In genomic region chr13:73089216-73089615, GRCh38 we compare ENCODE assay signal across 24 cellular contexts. TPM values are rescaled to one million over a fixed set of nuclear protein-coding genes. Genes with fewer than 3 reads are reported as not detected.
DNase-seq lines count a peak whose midpoint lies in the region; ATAC-seq, FAIRE-seq and TF ChIP-seq lines count a peak whose summit lies in the region.
"Had no signal": no experiment of that assay in that cellular context is flagged by ENCODE, and none has a peak within 500 bp of the region (broad histone marks: within the 10 kb centered on the region; RNA-seq: fewer than 3 reads in every experiment).

No MANE protein-coding gene starts in this region.

- H4K20me1 ChIP-seq in IMR-90 (ENCODE audit: insufficient read depth, low read length) (no peaks in the 10 kb centered on the region), astrocyte (ENCODE audit: insufficient read depth, low read length) (no peaks in the 10 kb centered on the region), neural progenitor cell (ENCODE audit: low read depth) (no peaks in the 10 kb centered on the region)

- H4K8ac ChIP-seq in IMR-90 (ENCODE audit: low read depth in 2 of 2, low read length in 2 of 2) = no peak overlapping the region
- no peak overlapping the region for H4K8ac ChIP-seq in trophoblast cell (ENCODE audit: low read depth, low read length)

- FAIRE-seq in astrocyte (lab: Jason Lieb, UNC) = no peak
- FAIRE-seq: G401.6, GM12892, RCC 7860 had no signal

- no peak for TF ChIP-seq CTCF in IMR-90 (conservative IDR thresholded peaks at IDR 0.05; ENCODE audit: low read depth, low read length)
- no peak for TF ChIP-seq CTCF in astrocyte (IDR thresholded peaks at IDR 0.05; ENCODE audit: insufficient read depth, low read depth, low read length)
- no peak for TF ChIP-seq CTCF in neural progenitor cell (IDR thresholded peaks at IDR 0.05)

- H3K36me3 Mint-ChIP-seq in astrocyte (ENCODE audit: low read depth, unreplicated experiment) (no peaks in the 10 kb centered on the region), neural progenitor cell (no peaks in the 10 kb centered on the region)
- H3K36me3 Mint-ChIP-seq: CD8-positive, alpha-beta T cell had no signal

- H3K9me3 Mint-ChIP-seq in astrocyte (ENCODE audit: unreplicated experiment) (no peaks in the 10 kb centered on the region), neural progenitor cell (peaks cover 5% of the 10 kb centered on the region)

- DNase-seq in DMS53 (lab: John Stamatoyannopoulos, UW) (peak; percentile 0), DMS53 treated with DMSO at 0.1 percent for 48 hours (lab: John Stamatoyannopoulos, UW; ENCODE audit: unreplicated experiment) (no peak), IMR-90 (no peak), astrocyte (ENCODE audit: low read depth) (no peak), trophoblast cell (no peak), H7 (no peak), A172 (ENCODE audit: low spot score) (no peak), neural progenitor cell (ENCODE audit: low spot score) (no peak)
- DNase-seq: AML-193; C1 segment of cervical spinal cord; CD8-positive, alpha-beta T cell; KG1; NCI-H1092; NCI-H1436; NCI-H2029 treated with DMSO at 0.1 percent for 48 hours; NCI-H446; NCI-H526 treated with DMSO at 0.1 percent for 48 hours; T-helper 1 cell had no signal

- no peak for ATAC-seq in IMR-90 (ENCODE audit: low read depth)
- ATAC-seq: CD8-positive, alpha-beta T cell; GM23338; Right ventricle myocardium inferior had no signal

- WGBS in IMR-90 (ENCODE audit: extremely low coverage in 2 of 2, insufficient read length in 1 of 2), 2 experiments = no CpG with 5 or more reads among the region's 4 CpGs
- no CpG with 5 or more reads among the region's 4 CpGs for WGBS in trophoblast cell (ENCODE audit: extremely low coverage, insufficient coverage, insufficient read length)

- H3K4me3 Mint-ChIP-seq in astrocyte (ENCODE audit: unreplicated experiment) (no peak overlapping the region), neural progenitor cell (no peak overlapping the region)
- H3K4me3 Mint-ChIP-seq: CD8-positive, alpha-beta T cell; GM23338 had no signal

- no TSS peak for BruUV-seq in IMR-90 (replicated peaks; lab: Mats Ljungman, UMichigan)

- H2AFZ ChIP-seq in IMR-90 (replicated peaks; ENCODE audit: low read length, poor library complexity) (no peak overlapping the region), astrocyte (ENCODE audit: low read depth, low read length) (no peak overlapping the region), trophoblast cell (ENCODE audit: insufficient read depth, low read length, poor library complexity) (no peak overlapping the region), neural progenitor cell (replicated peaks) (no peak overlapping the region)
- H2AFZ ChIP-seq: GM23338 had no signal

- TF ChIP-seq POLR2A in IMR-90 (IDR thresholded peaks at IDR 0.05; ENCODE audit: low read depth, low read length) = no peak

- no peak for TF ChIP-seq RAD21 in IMR-90 (IDR thresholded peaks at IDR 0.05; ENCODE audit: low read length)

- no peaks in the 10 kb centered on the region for H3K79me2 ChIP-seq in astrocyte (ENCODE audit: insufficient read depth, low read length)
- H3K79me2 ChIP-seq in trophoblast cell (ENCODE audit: control insufficient read depth, insufficient read depth, low read length, poor library complexity) = no peaks in the 10 kb centered on the region
- no peaks in the 10 kb centered on the region for H3K79me2 ChIP-seq in neural progenitor cell (ENCODE audit: low read depth)

- H3K4me1 ChIP-seq in IMR-90 (ENCODE audit: control insufficient read depth, insufficient read depth, low read length) = peaks cover 2% of the 10 kb centered on the region; the same call in 1 of the 2 replicates
- peaks cover 9% of the 10 kb centered on the region for H3K4me1 ChIP-seq in astrocyte (ENCODE audit: insufficient read depth, low read length)
- peaks cover 3 to 7% of the 10 kb centered on the region in 2 experiments for H3K4me1 ChIP-seq in trophoblast cell (ENCODE audit: control insufficient read depth in 1 of 2, insufficient read depth in 2 of 2, low read length in 2 of 2)
- no peaks in the 10 kb centered on the region for H3K4me1 ChIP-seq in neural progenitor cell

- H3K4me1 Mint-ChIP-seq in astrocyte (ENCODE audit: low read depth, unreplicated experiment) = peaks cover 4% of the 10 kb centered on the region
- H3K4me1 Mint-ChIP-seq in neural progenitor cell = no peaks in the 10 kb centered on the region

- H3K9me1 ChIP-seq in IMR-90 (ENCODE audit: insufficient read depth, low read length) = 0 out of 2 replicates have a peak, but pooled peaks cover 3% of the 10 kb centered on the region

- CTCF ChIA-PET in IMR-90 (lab: Yijun Ruan, JAX) = no interaction called here

- H2BK5ac ChIP-seq in IMR-90 (ENCODE audit: low read depth, low read length, poor library complexity, severe bottlenecking) (no peak overlapping the region), trophoblast cell (ENCODE audit: low read depth, low read length, poor library complexity) (no peak overlapping the region)

- intact Hi-C loops in IMR-90 (cut with micrococcal nuclease) = no loop called here

- no peak overlapping the region for H2AK9ac ChIP-seq in IMR-90 (replicated peaks; ENCODE audit: low read depth, low read length, poor library complexity)

- H3K4me3 ChIP-seq in IMR-90 (ENCODE audit: insufficient read depth, low read depth, low read length) (no peak overlapping the region), astrocyte (ENCODE audit: insufficient read depth, low read depth, low read length) (no peak overlapping the region), trophoblast cell (ENCODE audit: low read depth, low read length) (no peak overlapping the region), H7 (ENCODE audit: insufficient read depth, low read depth, low read length) (no peak overlapping the region), neural progenitor cell (no peak overlapping the region)
- H3K4me3 ChIP-seq: GM23338, SJSA1 had no signal

- no peak overlapping the region for H3K56ac ChIP-seq in IMR-90 (ENCODE audit: extremely low read depth, insufficient read depth, low read length)

- H2BK120ac ChIP-seq in IMR-90 (ENCODE audit: low read depth, low read length) (peak overlapping the region; percentile 6; the same call in 1 of the 2 replicates), trophoblast cell (ENCODE audit: insufficient read depth, low read length, poor library complexity) (peak overlapping the region; percentile 62)

- H3K4ac ChIP-seq in IMR-90 (ENCODE audit: low read depth, low read length) (no peak overlapping the region), trophoblast cell (ENCODE audit: low read depth, low read length) (no peak overlapping the region)

- in situ Hi-C loops in IMR-90 (cut with MboI; ENCODE audit: low sequenced_read_pairs) = no loop called here

- 0 out of 2 replicates have a peak overlapping the region, but pooled peaks have one; percentile 31 for H2AK5ac ChIP-seq in IMR-90 (ENCODE audit: low read depth, low read length)
- H2AK5ac ChIP-seq in trophoblast cell (ENCODE audit: low read length) = no peak overlapping the region

- H3K79me1 ChIP-seq in IMR-90 (ENCODE audit: low read depth in 1 of 2, low read length in 2 of 2) = no peaks in the 10 kb centered on the region
- peaks cover 15% of the 10 kb centered on the region for H3K79me1 ChIP-seq in trophoblast cell (ENCODE audit: low read length)

- peak overlapping the region; percentile 29; the same call in 1 of the 2 replicates for H2BK20ac ChIP-seq in IMR-90 (ENCODE audit: low read depth, low read length)

- H3K27me3 ChIP-seq in IMR-90 (ENCODE audit: control insufficient read depth, insufficient read depth, low read length) (no peaks in the 10 kb centered on the region), astrocyte (ENCODE audit: insufficient read depth, low read length) (no peaks in the 10 kb centered on the region), trophoblast cell (ENCODE audit: insufficient read depth, low read length) (no peaks in the 10 kb centered on the region), H7 (ENCODE audit: control insufficient read depth, insufficient read depth, low read length) (no peaks in the 10 kb centered on the region), neural progenitor cell (no peaks in the 10 kb centered on the region)
- H3K27me3 ChIP-seq: SJSA1 had no signal

- H3K18ac ChIP-seq in IMR-90 (ENCODE audit: low read depth, low read length) (no peak overlapping the region), trophoblast cell (ENCODE audit: low read length) (no peak overlapping the region)

- H3K27me3 Mint-ChIP-seq in astrocyte (ENCODE audit: low read depth, unreplicated experiment) = no peaks in the 10 kb centered on the region
- H3K27me3 Mint-ChIP-seq in neural progenitor cell (ENCODE audit: insufficient read depth, low read depth) = peaks cover 2% of the 10 kb centered on the region

- H3K9ac ChIP-seq in IMR-90 (ENCODE audit: low read depth, low read length) = no peak overlapping the region
- no peak overlapping the region for H3K9ac ChIP-seq in astrocyte (ENCODE audit: low read length)
- no peak overlapping the region for H3K9ac ChIP-seq in trophoblast cell (ENCODE audit: low read length)
- H3K9ac ChIP-seq in neural progenitor cell = no peak overlapping the region

- dilution Hi-C loops in IMR-90 (cut with HindIII; ENCODE audit: low sequenced_read_pairs, unreplicated experiment) = no loop called here

- H4K5ac ChIP-seq in IMR-90 (ENCODE audit: low read depth, low read length) = no peak overlapping the region

- H4K12ac ChIP-seq in trophoblast cell (ENCODE audit: low read depth, low read length) = no peak overlapping the region

- H3K9me3 ChIP-seq in IMR-90 (ENCODE audit: control insufficient read depth, insufficient read depth, low read length) = peaks cover 10% of the 10 kb centered on the region
- H3K9me3 ChIP-seq in astrocyte (ENCODE audit: insufficient read depth, low read depth, low read length) = peaks cover 8% of the 10 kb centered on the region
- peaks cover 3% of the 10 kb centered on the region for H3K9me3 ChIP-seq in trophoblast cell (ENCODE audit: insufficient read depth, low read depth, low read length)
- no peaks in the 10 kb centered on the region for H3K9me3 ChIP-seq in neural progenitor cell (ENCODE audit: low read depth)
- H3K9me3 ChIP-seq: SJSA1 had no signal

- H3K27ac Mint-ChIP-seq in astrocyte (ENCODE audit: unreplicated experiment) (peak overlapping the region; percentile 47), neural progenitor cell (no peak overlapping the region)
- H3K27ac Mint-ChIP-seq: CD8-positive, alpha-beta T cell; GM23338 had no signal

- H3K23ac ChIP-seq in IMR-90 (ENCODE audit: low read depth, low read length) = no peak overlapping the region
- no peak overlapping the region for H3K23ac ChIP-seq in trophoblast cell (ENCODE audit: low read length)

- H3F3A ChIP-seq in neural progenitor cell (ENCODE audit: low read depth) = no peaks in the 10 kb centered on the region

- POLR2A ChIA-PET in IMR-90 (lab: Charles Lee; ENCODE audit: unreplicated experiment) = no interaction called here

- H3K36me3 ChIP-seq in IMR-90 (ENCODE audit: control insufficient read depth, insufficient read depth, low read length) (no peaks in the 10 kb centered on the region), astrocyte (ENCODE audit: insufficient read depth, low read length) (no peaks in the 10 kb centered on the region), trophoblast cell (ENCODE audit: control insufficient read depth in 1 of 2, insufficient read depth in 2 of 2, low read length in 2 of 2) (peaks cover 2 to 7% of the 10 kb centered on the region in 2 experiments), H7 (replicated peaks; ENCODE audit: control insufficient read depth, insufficient read depth, low read length) (no peaks in the 10 kb centered on the region), neural progenitor cell (no peaks in the 10 kb centered on the region)
- H3K36me3 ChIP-seq: SJSA1 had no signal

- H2BK12ac ChIP-seq in trophoblast cell (ENCODE audit: low read length) = peak overlapping the region; percentile 85

- no peak overlapping the region for H3K14ac ChIP-seq in IMR-90 (replicated peaks; ENCODE audit: low read depth, low read length)
- H3K14ac ChIP-seq in trophoblast cell (ENCODE audit: low read length) = no peak overlapping the region

- H3K4me2 ChIP-seq in IMR-90 (ENCODE audit: low read depth, low read length) (no peak overlapping the region), astrocyte (ENCODE audit: low read length) (no peak overlapping the region), trophoblast cell (ENCODE audit: low read length) (no peak overlapping the region), neural progenitor cell (no peak overlapping the region)
- H3K4me2 ChIP-seq: GM23338 had no signal

- no peak overlapping the region for H2BK15ac ChIP-seq in IMR-90 (ENCODE audit: low read depth, low read length)

- H4K91ac ChIP-seq in IMR-90 (ENCODE audit: insufficient read depth, low read depth, low read length) (no peak overlapping the region), trophoblast cell (ENCODE audit: low read depth, low read length) (peak overlapping the region; percentile 47)

- no peak overlapping the region for H3K27ac ChIP-seq in IMR-90 (ENCODE audit: insufficient read depth, low read length)
- no peak overlapping the region for H3K27ac ChIP-seq in astrocyte (ENCODE audit: low read depth, low read length)
- no peak overlapping the region for H3K27ac ChIP-seq in trophoblast cell (ENCODE audit: low read depth, low read length)
- no peak overlapping the region for H3K27ac ChIP-seq in neural progenitor cell

RNA-seq across cellular contexts. Expression of gene KLF5, which starts 30.4 kb away (rescaled TPM):
- total RNA-seq in IMR-90 (2012; rRNA removed) (4.4 and 5.4 TPM in 2 replicates), astrocyte (13.8 and 21.4 TPM in 2 replicates), neural progenitor cell (ENCODE audit: low replicate concordance) (0.84 and 0.96 TPM in 2 replicates)
- 8.8 and 11.2 TPM in 2 replicates for polyA plus RNA-seq in IMR-90 (2012; rRNA removed)
- 1.9 and 4.8 TPM in 2 replicates for polyA plus RNA-seq in IMR-90 (2012; cell fraction: cytosol; rRNA removed)
- polyA plus RNA-seq in IMR-90 (2012; cell fraction: nucleus; rRNA removed; ENCODE audit: low replicate concordance) = 3.7 and 10.8 TPM in 2 replicates
- 38.8 and 41.2 TPM in 2 replicates for polyA plus RNA-seq in trophoblast cell (2013)
- total RNA-seq in H7 (2014; rRNA removed; shearing (Covaris generic)) = 1.5 and 3.8 TPM in 2 replicates
- 10.4 and 11.5 TPM in 2 replicates for total RNA-seq in A172 (2014; rRNA removed; shearing (Covaris generic))
